Comparison of ENCODE assay signal across 13 cellular contexts in the genomic region with DNA sequence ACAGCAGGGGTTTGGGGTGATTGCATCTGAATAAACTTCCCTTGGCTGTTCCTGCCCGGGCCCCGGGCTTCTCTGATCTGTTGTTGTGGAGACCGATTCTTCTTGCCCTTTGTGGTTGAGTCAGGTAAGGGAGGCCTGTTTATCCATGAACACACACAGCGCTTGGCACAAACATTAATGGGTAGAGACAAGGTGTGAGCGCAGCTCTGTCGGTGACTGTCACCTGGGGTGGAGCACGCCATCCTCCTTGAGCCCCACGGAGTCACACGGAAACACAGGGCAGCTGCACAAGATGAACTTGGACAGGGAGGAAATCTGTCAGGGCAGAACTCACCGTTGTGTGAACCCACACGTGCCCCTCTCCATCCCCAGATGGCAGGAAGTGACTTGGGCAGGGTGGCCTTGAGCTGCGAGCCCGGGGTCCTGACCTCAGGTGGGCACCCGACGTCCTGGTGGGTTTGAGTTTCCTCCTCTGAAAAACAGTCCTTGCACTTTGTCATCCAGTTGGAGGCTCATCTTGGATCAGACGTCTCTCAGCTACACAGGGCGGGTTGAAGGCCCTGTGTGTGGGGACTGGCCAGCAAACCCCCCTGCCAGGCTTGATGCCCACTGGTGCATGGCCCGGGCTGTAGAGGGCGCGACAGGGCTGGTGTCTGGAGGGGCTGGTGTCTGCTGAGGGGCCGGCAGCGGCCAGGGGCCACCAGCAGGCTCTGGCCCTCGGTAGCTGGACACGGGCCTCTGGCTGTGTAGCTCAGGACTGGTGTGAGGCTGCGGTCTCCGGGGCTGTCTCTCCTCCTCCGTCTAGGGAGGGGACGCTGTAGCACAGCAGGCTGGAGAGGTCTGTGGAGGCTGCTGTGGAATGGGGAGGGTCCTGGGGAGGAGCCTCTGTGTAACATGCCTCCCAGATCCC. TPM values are rescaled to one million over a fixed set of nuclear protein-coding genes. Genes with fewer than 3 reads are reported as not detected.
"Had no signal": no experiment of that assay in that cellular context is flagged by ENCODE, and none has a peak within 500 bp of the region (broad histone marks: within the 10 kb centered on the region; RNA-seq: fewer than 3 reads in every experiment).

No MANE protein-coding gene starts in this region.

- H3K36me3 ChIP-seq: left lung had no signal

- H3K4me1 Mint-ChIP-seq: nephron had no signal

- H3K9me3 Mint-ChIP-seq: activated naive CD4-positive, alpha-beta T cell treated with anti-CD3 and anti-CD28 coated beads for 36 hours; nephron had no signal

- ATAC-seq: left lung had no signal

- H3K4me3 Mint-ChIP-seq: activated naive CD4-positive, alpha-beta T cell treated with anti-CD3 and anti-CD28 coated beads for 36 hours; nephron had no signal

- DNase-seq: activated CD4-positive, alpha-beta T cell treated with anti-CD3 and anti-CD28 coated beads for 1 hour; activated CD4-positive, alpha-beta T cell treated with anti-CD3 and anti-CD28 coated beads, Interleukin-2, amount 50 U/mL, for 4 hours; activated naive CD4-positive, alpha-beta T cell treated with anti-CD3 and anti-CD28 coated beads for 36 hours; activated T-cell treated with anti-CD3 and anti-CD28 coated beads for 4 hours; erythroblast; stimulated activated CD4-positive, alpha-beta T cell treated with anti-CD3 and anti-CD28 coated beads, Interleukin-2, amount 100 ng/mL, for 48 hours; stimulated activated naive CD4-positive, alpha-beta T cell; trophoblast cell had no signal

- H3K27ac ChIP-seq: left lung had no signal

- H3K27ac Mint-ChIP-seq: activated naive CD4-positive, alpha-beta T cell treated with anti-CD3 and anti-CD28 coated beads for 36 hours; nephron had no signal

- H3K9me3 ChIP-seq: left lung had no signal

- H3K4me3 ChIP-seq: left lung had no signal

- H3K4me1 ChIP-seq: left lung had no signal

RNA-seq across cellular contexts. Expression of a gene that starts 24.2 kb away (rescaled TPM):
- total RNA-seq: activated naive CD4-positive, alpha-beta T cell treated with anti-CD3 and anti-CD28 coated beads for 36 hours; bronchial epithelial cell; T-helper 1 cell treated with Interleukin-12 subunit alpha and Interleukin-12 subunit beta and Interleukin-4 antibody, amounts not matched to agents 30 ng/mL and 1 ng/mL, for 36 hours had no signal
- polyA plus RNA-seq: keratinocyte had no signal
